ENCODE assay signal across 2 cellular contexts in the genomic region with DNA sequence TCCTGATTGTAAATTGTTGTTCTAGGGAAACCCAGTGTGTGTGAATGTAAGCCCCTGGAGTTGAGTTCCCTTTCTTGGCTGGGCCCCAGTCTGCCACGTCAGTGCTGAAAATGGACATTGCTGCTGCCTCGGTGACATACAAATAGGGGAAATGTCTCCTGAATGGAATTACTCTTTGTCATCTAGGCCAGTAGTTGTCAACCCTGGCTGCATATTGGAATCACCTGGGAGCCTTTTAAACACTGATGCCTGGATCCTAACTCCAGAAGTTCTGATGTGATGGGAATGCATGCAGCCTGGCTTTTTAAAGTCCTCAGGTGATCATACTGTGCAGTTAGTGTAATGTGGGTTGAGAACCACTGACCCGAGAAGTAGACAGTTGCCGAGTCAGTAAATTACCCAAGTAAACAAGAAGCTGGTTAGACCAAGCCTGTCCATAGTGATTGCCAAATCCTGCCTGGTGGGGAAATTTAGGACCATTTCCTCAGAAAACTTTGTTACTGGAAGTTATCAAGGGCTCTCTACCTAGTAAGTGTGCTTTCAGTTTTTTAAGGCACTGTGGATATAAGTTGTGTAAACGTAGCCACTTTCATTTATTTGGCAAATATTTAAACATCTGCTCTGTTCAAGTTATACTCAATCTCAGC.
TF ChIP-seq lines count a peak whose summit lies in the region.

No MANE protein-coding gene starts in this region.

TF ChIP-seq in GM12878, 131 proteins besides CTCF, POLR2A, EP300 and RAD21 (continued from another document and continues in another):
- TF ChIP-seq TCF12 (IDR thresholded peaks at IDR 0.05; ENCODE audit: low read depth, low read length) (no peak), HCFC1 (IDR thresholded peaks at IDR 0.05; ENCODE audit: low read length) (no peak), EED (IDR thresholded peaks at IDR 0.05; ENCODE audit: low read depth) (no peak), E2F4 (IDR thresholded peaks at IDR 0.05; ENCODE audit: low read depth, low read length) (no peak), YY1 (IDR thresholded peaks at IDR 0.05; ENCODE audit: low read depth, low read length) (no peak), NFIC (IDR thresholded peaks at IDR 0.05; ENCODE audit: low read depth, low read length) (0 out of 2 replicates have a peak, but pooled peaks have one; percentile 15), CEBPZ (IDR thresholded peaks at IDR 0.05; ENCODE audit: low read depth, low read length) (no peak), BACH1 (IDR thresholded peaks at IDR 0.05; ENCODE audit: borderline replicate concordance) (no peak), CHD2 (IDR thresholded peaks at IDR 0.05; ENCODE audit: borderline replicate concordance, low read depth, low read length) (no peak), TBL1XR1 (IDR thresholded peaks at IDR 0.05; ENCODE audit: low read depth, low read length) (no peak)
- TF ChIP-seq, protein P1, sequence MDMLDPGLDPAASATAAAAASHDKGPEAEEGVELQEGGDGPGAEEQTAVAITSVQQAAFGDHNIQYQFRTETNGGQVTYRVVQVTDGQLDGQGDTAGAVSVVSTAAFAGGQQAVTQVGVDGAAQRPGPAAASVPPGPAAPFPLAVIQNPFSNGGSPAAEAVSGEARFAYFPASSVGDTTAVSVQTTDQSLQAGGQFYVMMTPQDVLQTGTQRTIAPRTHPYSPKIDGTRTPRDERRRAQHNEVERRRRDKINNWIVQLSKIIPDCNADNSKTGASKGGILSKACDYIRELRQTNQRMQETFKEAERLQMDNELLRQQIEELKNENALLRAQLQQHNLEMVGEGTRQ (IDR thresholded peaks at IDR 0.05; ENCODE audit: borderline replicate concordance, low read depth, low read length): no peak
- TF ChIP-seq, protein P2, sequence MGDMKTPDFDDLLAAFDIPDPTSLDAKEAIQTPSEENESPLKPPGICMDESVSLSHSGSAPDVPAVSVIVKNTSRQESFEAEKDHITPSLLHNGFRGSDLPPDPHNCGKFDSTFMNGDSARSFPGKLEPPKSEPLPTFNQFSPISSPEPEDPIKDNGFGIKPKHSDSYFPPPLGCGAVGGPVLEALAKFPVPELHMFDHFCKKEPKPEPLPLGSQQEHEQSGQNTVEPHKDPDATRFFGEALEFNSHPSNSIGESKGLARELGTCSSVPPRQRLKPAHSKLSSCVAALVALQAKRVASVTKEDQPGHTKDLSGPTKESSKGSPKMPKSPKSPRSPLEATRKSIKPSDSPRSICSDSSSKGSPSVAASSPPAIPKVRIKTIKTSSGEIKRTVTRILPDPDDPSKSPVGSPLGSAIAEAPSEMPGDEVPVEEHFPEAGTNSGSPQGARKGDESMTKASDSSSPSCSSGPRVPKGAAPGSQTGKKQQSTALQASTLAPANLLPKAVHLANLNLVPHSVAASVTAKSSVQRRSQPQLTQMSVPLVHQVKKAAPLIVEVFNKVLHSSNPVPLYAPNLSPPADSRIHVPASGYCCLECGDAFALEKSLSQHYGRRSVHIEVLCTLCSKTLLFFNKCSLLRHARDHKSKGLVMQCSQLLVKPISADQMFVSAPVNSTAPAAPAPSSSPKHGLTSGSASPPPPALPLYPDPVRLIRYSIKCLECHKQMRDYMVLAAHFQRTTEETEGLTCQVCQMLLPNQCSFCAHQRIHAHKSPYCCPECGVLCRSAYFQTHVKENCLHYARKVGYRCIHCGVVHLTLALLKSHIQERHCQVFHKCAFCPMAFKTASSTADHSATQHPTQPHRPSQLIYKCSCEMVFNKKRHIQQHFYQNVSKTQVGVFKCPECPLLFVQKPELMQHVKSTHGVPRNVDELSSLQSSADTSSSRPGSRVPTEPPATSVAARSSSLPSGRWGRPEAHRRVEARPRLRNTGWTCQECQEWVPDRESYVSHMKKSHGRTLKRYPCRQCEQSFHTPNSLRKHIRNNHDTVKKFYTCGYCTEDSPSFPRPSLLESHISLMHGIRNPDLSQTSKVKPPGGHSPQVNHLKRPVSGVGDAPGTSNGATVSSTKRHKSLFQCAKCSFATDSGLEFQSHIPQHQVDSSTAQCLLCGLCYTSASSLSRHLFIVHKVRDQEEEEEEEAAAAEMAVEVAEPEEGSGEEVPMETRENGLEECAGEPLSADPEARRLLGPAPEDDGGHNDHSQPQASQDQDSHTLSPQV (IDR thresholded peaks at IDR 0.05): no peak
- TF ChIP-seq, protein P3, sequence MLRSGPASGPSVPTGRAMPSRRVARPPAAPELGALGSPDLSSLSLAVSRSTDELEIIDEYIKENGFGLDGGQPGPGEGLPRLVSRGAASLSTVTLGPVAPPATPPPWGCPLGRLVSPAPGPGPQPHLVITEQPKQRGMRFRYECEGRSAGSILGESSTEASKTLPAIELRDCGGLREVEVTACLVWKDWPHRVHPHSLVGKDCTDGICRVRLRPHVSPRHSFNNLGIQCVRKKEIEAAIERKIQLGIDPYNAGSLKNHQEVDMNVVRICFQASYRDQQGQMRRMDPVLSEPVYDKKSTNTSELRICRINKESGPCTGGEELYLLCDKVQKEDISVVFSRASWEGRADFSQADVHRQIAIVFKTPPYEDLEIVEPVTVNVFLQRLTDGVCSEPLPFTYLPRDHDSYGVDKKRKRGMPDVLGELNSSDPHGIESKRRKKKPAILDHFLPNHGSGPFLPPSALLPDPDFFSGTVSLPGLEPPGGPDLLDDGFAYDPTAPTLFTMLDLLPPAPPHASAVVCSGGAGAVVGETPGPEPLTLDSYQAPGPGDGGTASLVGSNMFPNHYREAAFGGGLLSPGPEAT (IDR thresholded peaks at IDR 0.05; ENCODE audit: low read depth): no peak; the same call in none of the 2 replicates

TF ChIP-seq in HepG2, 621 proteins besides CTCF, POLR2A, EP300 and RAD21 (continued from another document and continues in another):
- no peak for TF ChIP-seq ZNF784 (CRISPR knock-in tag; IDR thresholded peaks at IDR 0.05; ENCODE audit: borderline replicate concordance)
- TF ChIP-seq ZNF274 (CRISPR knock-in tag; IDR thresholded peaks at IDR 0.05): no peak
- no peak for TF ChIP-seq RBFOX2 (IDR thresholded peaks at IDR 0.05; ENCODE audit: low read depth, low read length)
- no peak for TF ChIP-seq CSRNP1 (CRISPR knock-in tag; IDR thresholded peaks at IDR 0.05)
- no peak for TF ChIP-seq HOXD1 (CRISPR knock-in tag; IDR thresholded peaks at IDR 0.05)
- no peak for TF ChIP-seq SOX5 (CRISPR knock-in tag; IDR thresholded peaks at IDR 0.05; ENCODE audit: borderline replicate concordance)
- no peak for TF ChIP-seq ZNF281 (CRISPR knock-in tag; IDR thresholded peaks at IDR 0.05; ENCODE audit: borderline replicate concordance)
- no peak for TF ChIP-seq ZNF678 (CRISPR knock-in tag; IDR thresholded peaks at IDR 0.05)
- no peak for TF ChIP-seq ZNF777 (CRISPR knock-in tag; IDR thresholded peaks at IDR 0.05)
- no peak for TF ChIP-seq MYNN (CRISPR knock-in tag; IDR thresholded peaks at IDR 0.05; ENCODE audit: low read depth)
- TF ChIP-seq, protein P4, sequence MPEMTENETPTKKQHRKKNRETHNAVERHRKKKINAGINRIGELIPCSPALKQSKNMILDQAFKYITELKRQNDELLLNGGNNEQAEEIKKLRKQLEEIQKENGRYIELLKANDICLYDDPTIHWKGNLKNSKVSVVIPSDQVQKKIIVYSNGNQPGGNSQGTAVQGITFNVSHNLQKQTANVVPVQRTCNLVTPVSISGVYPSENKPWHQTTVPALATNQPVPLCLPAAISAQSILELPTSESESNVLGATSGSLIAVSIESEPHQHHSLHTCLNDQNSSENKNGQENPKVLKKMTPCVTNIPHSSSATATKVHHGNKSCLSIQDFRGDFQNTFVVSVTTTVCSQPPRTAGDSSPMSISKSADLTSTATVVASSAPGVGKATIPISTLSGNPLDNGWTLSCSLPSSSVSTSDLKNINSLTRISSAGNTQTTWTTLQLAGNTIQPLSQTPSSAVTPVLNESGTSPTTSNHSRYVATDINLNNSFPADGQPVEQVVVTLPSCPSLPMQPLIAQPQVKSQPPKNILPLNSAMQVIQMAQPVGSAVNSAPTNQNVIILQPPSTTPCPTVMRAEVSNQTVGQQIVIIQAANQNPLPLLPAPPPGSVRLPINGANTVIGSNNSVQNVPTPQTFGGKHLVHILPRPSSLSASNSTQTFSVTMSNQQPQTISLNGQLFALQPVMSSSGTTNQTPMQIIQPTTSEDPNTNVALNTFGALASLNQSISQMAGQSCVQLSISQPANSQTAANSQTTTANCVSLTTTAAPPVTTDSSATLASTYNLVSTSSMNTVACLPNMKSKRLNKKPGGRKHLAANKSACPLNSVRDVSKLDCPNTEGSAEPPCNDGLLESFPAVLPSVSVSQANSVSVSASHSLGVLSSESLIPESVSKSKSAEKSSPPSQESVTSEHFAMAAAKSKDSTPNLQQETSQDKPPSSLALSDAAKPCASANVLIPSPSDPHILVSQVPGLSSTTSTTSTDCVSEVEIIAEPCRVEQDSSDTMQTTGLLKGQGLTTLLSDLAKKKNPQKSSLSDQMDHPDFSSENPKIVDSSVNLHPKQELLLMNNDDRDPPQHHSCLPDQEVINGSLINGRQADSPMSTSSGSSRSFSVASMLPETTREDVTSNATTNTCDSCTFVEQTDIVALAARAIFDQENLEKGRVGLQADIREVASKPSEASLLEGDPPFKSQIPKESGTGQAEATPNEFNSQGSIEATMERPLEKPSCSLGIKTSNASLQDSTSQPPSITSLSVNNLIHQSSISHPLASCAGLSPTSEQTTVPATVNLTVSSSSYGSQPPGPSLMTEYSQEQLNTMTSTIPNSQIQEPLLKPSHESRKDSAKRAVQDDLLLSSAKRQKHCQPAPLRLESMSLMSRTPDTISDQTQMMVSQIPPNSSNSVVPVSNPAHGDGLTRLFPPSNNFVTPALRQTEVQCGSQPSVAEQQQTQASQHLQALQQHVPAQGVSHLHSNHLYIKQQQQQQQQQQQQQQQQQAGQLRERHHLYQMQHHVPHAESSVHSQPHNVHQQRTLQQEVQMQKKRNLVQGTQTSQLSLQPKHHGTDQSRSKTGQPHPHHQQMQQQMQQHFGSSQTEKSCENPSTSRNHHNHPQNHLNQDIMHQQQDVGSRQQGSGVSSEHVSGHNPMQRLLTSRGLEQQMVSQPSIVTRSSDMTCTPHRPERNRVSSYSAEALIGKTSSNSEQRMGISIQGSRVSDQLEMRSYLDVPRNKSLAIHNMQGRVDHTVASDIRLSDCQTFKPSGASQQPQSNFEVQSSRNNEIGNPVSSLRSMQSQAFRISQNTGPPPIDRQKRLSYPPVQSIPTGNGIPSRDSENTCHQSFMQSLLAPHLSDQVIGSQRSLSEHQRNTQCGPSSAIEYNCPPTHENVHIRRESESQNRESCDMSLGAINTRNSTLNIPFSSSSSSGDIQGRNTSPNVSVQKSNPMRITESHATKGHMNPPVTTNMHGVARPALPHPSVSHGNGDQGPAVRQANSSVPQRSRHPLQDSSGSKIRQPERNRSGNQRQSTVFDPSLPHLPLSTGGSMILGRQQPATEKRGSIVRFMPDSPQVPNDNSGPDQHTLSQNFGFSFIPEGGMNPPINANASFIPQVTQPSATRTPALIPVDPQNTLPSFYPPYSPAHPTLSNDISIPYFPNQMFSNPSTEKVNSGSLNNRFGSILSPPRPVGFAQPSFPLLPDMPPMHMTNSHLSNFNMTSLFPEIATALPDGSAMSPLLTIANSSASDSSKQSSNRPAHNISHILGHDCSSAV (CRISPR knock-in tag; IDR thresholded peaks at IDR 0.05; ENCODE audit: borderline replicate concordance): no peak
- no peak for TF ChIP-seq ZSCAN31 (CRISPR knock-in tag; IDR thresholded peaks at IDR 0.05; ENCODE audit: low read depth)
- no peak for TF ChIP-seq AGO1 (IDR thresholded peaks at IDR 0.05; ENCODE audit: low read depth, low read length, poor library complexity, severe bottlenecking)
- no peak for TF ChIP-seq ZNF7 (CRISPR knock-in tag; IDR thresholded peaks at IDR 0.05)
- TF ChIP-seq ZNF660 (CRISPR knock-in tag; IDR thresholded peaks at IDR 0.05; ENCODE audit: borderline replicate concordance, low read depth): no peak
- no peak for TF ChIP-seq ZNF879 (CRISPR knock-in tag; IDR thresholded peaks at IDR 0.05)
- 0 out of 2 replicates have a peak, but pooled peaks have one; percentile 12 for TF ChIP-seq SAP130 (CRISPR knock-in tag; IDR thresholded peaks at IDR 0.05; ENCODE audit: low read depth)
- TF ChIP-seq, protein P5, sequence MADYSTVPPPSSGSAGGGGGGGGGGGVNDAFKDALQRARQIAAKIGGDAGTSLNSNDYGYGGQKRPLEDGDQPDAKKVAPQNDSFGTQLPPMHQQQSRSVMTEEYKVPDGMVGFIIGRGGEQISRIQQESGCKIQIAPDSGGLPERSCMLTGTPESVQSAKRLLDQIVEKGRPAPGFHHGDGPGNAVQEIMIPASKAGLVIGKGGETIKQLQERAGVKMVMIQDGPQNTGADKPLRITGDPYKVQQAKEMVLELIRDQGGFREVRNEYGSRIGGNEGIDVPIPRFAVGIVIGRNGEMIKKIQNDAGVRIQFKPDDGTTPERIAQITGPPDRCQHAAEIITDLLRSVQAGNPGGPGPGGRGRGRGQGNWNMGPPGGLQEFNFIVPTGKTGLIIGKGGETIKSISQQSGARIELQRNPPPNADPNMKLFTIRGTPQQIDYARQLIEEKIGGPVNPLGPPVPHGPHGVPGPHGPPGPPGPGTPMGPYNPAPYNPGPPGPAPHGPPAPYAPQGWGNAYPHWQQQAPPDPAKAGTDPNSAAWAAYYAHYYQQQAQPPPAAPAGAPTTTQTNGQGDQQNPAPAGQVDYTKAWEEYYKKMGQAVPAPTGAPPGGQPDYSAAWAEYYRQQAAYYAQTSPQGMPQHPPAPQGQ (CRISPR knock-in tag; IDR thresholded peaks at IDR 0.05; ENCODE audit: borderline replicate concordance): no peak
